ENCODE assay signal across 27 cellular contexts in genomic region chrX:47746446-47746845, GRCh38.
"Had no signal": no experiment of that assay in that cellular context is flagged by ENCODE, and none has a peak within 500 bp of the region (broad histone marks: within the 10 kb centered on the region; RNA-seq: fewer than 3 reads in every experiment).

No MANE protein-coding gene starts in this region.

- H3K4me1 ChIP-seq: adrenal gland had no signal

- H3K27me3 ChIP-seq: adrenal gland, brain microvascular endothelial cell had no signal

- H3K9ac ChIP-seq: KMS-11 had no signal

- H3K4me1 Mint-ChIP-seq: activated CD4-positive, alpha-beta T cell treated with anti-CD3 and anti-CD28 coated beads, Interleukin-2, amount 10 ng/mL, durations not matched to agents 24 days and 14 days had no signal

- H3K4me3 ChIP-seq: adrenal gland, SK-N-MC had no signal

- H3K36me3 Mint-ChIP-seq: activated naive CD4-positive, alpha-beta T cell treated with anti-CD3 and anti-CD28 coated beads, Interleukin-2, amount 50 U/mL, for 72 hours had no signal

- DNase-seq: activated CD4-positive, alpha-beta T cell treated with anti-CD3 and anti-CD28 coated beads, Interleukin-2, amount 10 ng/mL, durations not matched to agents 24 days and 14 days; activated CD4-positive, alpha-beta T cell treated with anti-CD3 and anti-CD28 coated beads, Interleukin-2, amount 50 U/mL, for 4 hours; activated CD8-positive, alpha-beta T cell treated with anti-CD3 and anti-CD28 coated beads, Interleukin-2, amount 10 ng/mL, durations not matched to agents 7 days and 5 days; activated gamma-delta T cell treated with Interleukin-2 at 50 U/mL for 16 hours; activated naive CD4-positive, alpha-beta T cell treated with anti-CD3 and anti-CD28 coated beads for 36 hours; activated T-cell treated with anti-CD3 and anti-CD28 coated beads, Interleukin-2, amount 50 U/mL, for 24 hours; adrenal gland; anterior cingulate cortex; brain microvascular endothelial cell; MM.1S; MV-4-11; NCI-H1092; NCI-H1436 treated with DMSO at 0.1 percent for 48 hours; NCI-H1694 treated with DMSO at 0.1 percent for 48 hours; NCI-H2029; NCI-H345; NCI-H526; NCI-H748 treated with DMSO at 0.1 percent for 48 hours; NK-92 treated with Interleukin-12 subunit alpha and Interleukin-12 subunit beta, amount 100 ng/mL, for 24 hours; PC-3; SIG-M5 had no signal

- H3K4me3 Mint-ChIP-seq: activated CD4-positive, alpha-beta T cell treated with anti-CD3 and anti-CD28 coated beads, Interleukin-2, amount 10 ng/mL, durations not matched to agents 24 days and 14 days; activated CD8-positive, alpha-beta T cell treated with anti-CD3 and anti-CD28 coated beads, Interleukin-2, amount 10 ng/mL, durations not matched to agents 7 days and 5 days; activated naive CD4-positive, alpha-beta T cell treated with anti-CD3 and anti-CD28 coated beads for 36 hours; activated T-cell treated with anti-CD3 and anti-CD28 coated beads, Interleukin-2, amount 50 U/mL, for 24 hours; T-helper 1 cell treated with Interleukin-12 subunit alpha and Interleukin-12 subunit beta and Interleukin-4 antibody, amounts not matched to agents 30 μg/mL and 1 μg/mL, for 36 hours; T-helper 2 cell treated with Interferon-gamma antibody and Interleukin-4, amounts not matched to agents 5 μg/mL and 100 μg/mL, for 36 hours had no signal

- H3K27me3 Mint-ChIP-seq: activated CD4-positive, alpha-beta T cell treated with anti-CD3 and anti-CD28 coated beads, Interleukin-2, amount 10 ng/mL, durations not matched to agents 24 days and 14 days had no signal

- H3K27ac ChIP-seq: adrenal gland, brain microvascular endothelial cell, KMS-11, RWPE1, SK-N-MC had no signal

- H3K4me2 ChIP-seq: KMS-11 had no signal

- H3K36me3 ChIP-seq: adrenal gland, brain microvascular endothelial cell had no signal

- H3K9me3 ChIP-seq: adrenal gland had no signal

- H3K27ac Mint-ChIP-seq: activated CD4-positive, alpha-beta T cell treated with anti-CD3 and anti-CD28 coated beads, Interleukin-2, amount 10 ng/mL, durations not matched to agents 24 days and 14 days; activated CD8-positive, alpha-beta T cell treated with anti-CD3 and anti-CD28 coated beads, Interleukin-2, amount 10 ng/mL, durations not matched to agents 7 days and 5 days; activated naive CD4-positive, alpha-beta T cell treated with anti-CD3 and anti-CD28 coated beads for 36 hours; activated naive CD4-positive, alpha-beta T cell treated with anti-CD3 and anti-CD28 coated beads, Interleukin-2, amount 50 U/mL, for 72 hours; activated T-cell treated with anti-CD3 and anti-CD28 coated beads, Interleukin-2, amount 50 U/mL, for 24 hours; T-helper 1 cell treated with Interleukin-12 subunit alpha and Interleukin-12 subunit beta and Interleukin-4 antibody, amounts not matched to agents 30 μg/mL and 1 μg/mL, for 36 hours; T-helper 2 cell treated with Interferon-gamma antibody and Interleukin-4, amounts not matched to agents 5 μg/mL and 100 μg/mL, for 36 hours had no signal

- H3K9me3 Mint-ChIP-seq: activated CD4-positive, alpha-beta T cell treated with anti-CD3 and anti-CD28 coated beads, Interleukin-2, amount 10 ng/mL, durations not matched to agents 24 days and 14 days; activated naive CD4-positive, alpha-beta T cell treated with anti-CD3 and anti-CD28 coated beads for 36 hours; activated naive CD4-positive, alpha-beta T cell treated with anti-CD3 and anti-CD28 coated beads, Interleukin-2, amount 50 U/mL, for 72 hours; activated T-cell treated with anti-CD3 and anti-CD28 coated beads, Interleukin-2, amount 50 U/mL, for 24 hours; T-helper 1 cell treated with Interleukin-12 subunit alpha and Interleukin-12 subunit beta and Interleukin-4 antibody, amounts not matched to agents 30 μg/mL and 1 μg/mL, for 36 hours; T-helper 2 cell treated with Interferon-gamma antibody and Interleukin-4, amounts not matched to agents 5 μg/mL and 100 μg/mL, for 36 hours had no signal
